Comparison of ENCODE assay signal across 13 cellular contexts in the genomic region with DNA sequence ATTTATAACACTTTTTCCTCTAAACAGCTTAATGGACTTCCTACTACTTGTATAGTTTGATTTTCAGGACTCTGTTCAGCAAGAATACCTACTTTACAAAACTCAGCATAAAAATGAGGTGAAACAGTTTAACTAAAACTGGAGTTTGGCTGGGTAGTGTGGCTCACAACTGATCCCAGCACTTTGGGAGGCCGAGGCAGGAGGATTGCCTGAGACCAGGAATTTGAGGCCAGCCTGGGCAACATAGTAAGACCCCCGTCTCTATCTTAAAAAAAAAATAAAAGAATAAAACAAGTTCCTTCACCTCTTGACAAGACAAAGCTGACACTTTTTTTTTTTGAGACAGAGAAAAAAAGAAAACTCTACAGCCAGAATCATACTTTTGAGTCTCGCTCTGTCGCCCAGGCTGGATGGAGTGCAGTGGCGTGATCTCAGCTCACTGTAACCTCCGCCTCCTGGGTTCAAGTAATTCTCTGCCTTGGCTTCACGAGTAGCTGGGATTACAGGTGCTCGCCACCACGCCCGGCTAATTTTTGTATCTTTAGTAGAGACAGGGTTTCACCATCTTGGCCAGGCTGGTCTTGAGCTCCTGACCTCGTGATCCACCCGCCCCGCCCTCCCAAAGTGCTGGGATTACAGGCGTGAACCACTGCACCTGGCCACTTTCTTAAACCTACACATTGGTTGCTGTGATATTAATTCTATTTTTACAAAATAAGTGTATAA. TPM values are rescaled to one million over a fixed set of nuclear protein-coding genes. Genes with fewer than 3 reads are reported as not detected.
DNase-seq lines count a peak whose midpoint lies in the region; ATAC-seq and TF ChIP-seq lines count a peak whose summit lies in the region.
"Had no signal": no experiment of that assay in that cellular context is flagged by ENCODE, and none has a peak within 500 bp of the region (broad histone marks: within the 10 kb centered on the region; RNA-seq: fewer than 3 reads in every experiment).

No MANE protein-coding gene starts in this region.

- H3K9me3 ChIP-seq in SU-DHL-6 (ENCODE audit: insufficient read depth, low read length) (no peaks in the 10 kb centered on the region), fibroblast of lung (ENCODE audit: control insufficient read depth, insufficient read depth, low read depth, low read length) (no peaks in the 10 kb centered on the region), lower lobe of right lung (no peaks in the 10 kb centered on the region)

- H3K27ac ChIP-seq in SU-DHL-6 (ENCODE audit: low read depth, low read length) (peak overlapping the region; percentile 68), fibroblast of lung (ENCODE audit: insufficient read depth, low read length) (no peak overlapping the region), lower lobe of right lung (no peak overlapping the region)

- H3K27me3 Mint-ChIP-seq in activated CD4-positive, alpha-beta T cell treated with anti-CD3 and anti-CD28 coated beads, Interleukin-2, amount 10 ng/mL, durations not matched to agents 24 days and 14 days: no peaks in the 10 kb centered on the region
- H3K27me3 Mint-ChIP-seq: naive B cell had no signal

- intact Hi-C loops in activated CD4-positive, alpha-beta T cell treated with anti-CD3 and anti-CD28 coated beads, Interleukin-2, amount 10 ng/mL, durations not matched to agents 24 days and 14 days (cut with micrococcal nuclease): no loop called here
- intact Hi-C loops in lower lobe of right lung (cut with DNase I): no loop called here

- peaks cover 54% of the 10 kb centered on the region for H3K36me3 Mint-ChIP-seq in activated CD4-positive, alpha-beta T cell treated with anti-CD3 and anti-CD28 coated beads, Interleukin-2, amount 10 ng/mL, durations not matched to agents 24 days and 14 days (ENCODE audit: low read depth)
- H3K36me3 Mint-ChIP-seq: naive B cell had no signal

- H3K36me3 ChIP-seq in SU-DHL-6 (ENCODE audit: low read length): peaks cover 3% of the 10 kb centered on the region; the same call in 1 of the 2 replicates
- peaks cover 19% of the 10 kb centered on the region for H3K36me3 ChIP-seq in fibroblast of lung (ENCODE audit: control insufficient read depth, insufficient read depth, low read length)
- H3K36me3 ChIP-seq in lower lobe of right lung: peaks cover 77% of the 10 kb centered on the region

- peak overlapping the region; percentile 66 for H3K4me3 ChIP-seq in SU-DHL-6 (ENCODE audit: insufficient read depth, low read length, poor library complexity, severe bottlenecking)
- H3K4me3 ChIP-seq in fibroblast of lung (replicated peaks in 1 of 4; ENCODE audit: control extremely low read depth in 1 of 4, insufficient read depth in 1 of 4, low read depth in 3 of 4, low read length in 4 of 4): no peak overlapping the region
- H3K4me3 ChIP-seq in lower lobe of right lung: no peak overlapping the region

- H3K4me3 Mint-ChIP-seq in activated CD4-positive, alpha-beta T cell treated with anti-CD3 and anti-CD28 coated beads, Interleukin-2, amount 10 ng/mL, durations not matched to agents 24 days and 14 days: peak overlapping the region; percentile 52

- no peak overlapping the region for H3K27ac Mint-ChIP-seq in activated CD4-positive, alpha-beta T cell treated with anti-CD3 and anti-CD28 coated beads, Interleukin-2, amount 10 ng/mL, durations not matched to agents 24 days and 14 days

- H4K20me1 ChIP-seq in SU-DHL-6 (ENCODE audit: low read depth, low read length) (peaks cover 7% of the 10 kb centered on the region; the same call in 1 of the 2 replicates), fibroblast of lung (ENCODE audit: control insufficient read depth, extremely low read depth, insufficient read depth, low read length) (no peaks in the 10 kb centered on the region)

- TF ChIP-seq CTCF in SU-DHL-6 (IDR thresholded peaks at IDR 0.05; ENCODE audit: insufficient read depth, low read length, poor library complexity, severe bottlenecking) (no peak), fibroblast of lung (conservative IDR thresholded peaks at IDR 0.05 in 1 of 2, IDR thresholded peaks at IDR 0.05 in 1 of 2; ENCODE audit: low read depth in 1 of 2, low read length in 2 of 2) (no peak), lower lobe of right lung (IDR thresholded peaks at IDR 0.05) (no peak)

- H3K9me3 Mint-ChIP-seq in activated CD4-positive, alpha-beta T cell treated with anti-CD3 and anti-CD28 coated beads, Interleukin-2, amount 10 ng/mL, durations not matched to agents 24 days and 14 days: no peaks in the 10 kb centered on the region
- H3K9me3 Mint-ChIP-seq: naive B cell had no signal

- no peak for DNase-seq in activated CD4-positive, alpha-beta T cell treated with anti-CD3 and anti-CD28 coated beads, Interleukin-2, amount 10 ng/mL, durations not matched to agents 24 days and 14 days
- DNase-seq in activated CD4-positive, alpha-beta T cell treated with anti-CD3 and anti-CD28 coated beads, Interleukin-2, amount 50 U/mL, for 4 hours: no peak
- no peak for DNase-seq in fibroblast of lung (ENCODE audit: low read depth in 2 of 2)
- peak; percentile 23 for DNase-seq in stimulated activated CD8-positive, alpha-beta memory T cell treated with anti-CD3 and anti-CD28 coated beads, Interleukin-4, amount 100 ng/mL, for 48 hours
- DNase-seq in Kasumi-1 (lab: John Stamatoyannopoulos, UW): no peak
- no peak for DNase-seq in lower lobe of right lung
- DNase-seq: activated effector memory CD4-positive, alpha-beta T cell treated with Interleukin-2 at 50 U/mL for 16 hours; cortex of kidney; naive B cell; NCI-H510A; stimulated activated CD4-positive, alpha-beta T cell treated with anti-CD3 and anti-CD28 coated beads, Interleukin-4, amount 100 ng/mL, for 1 hour had no signal

- H3K9ac ChIP-seq in SU-DHL-6 (ENCODE audit: low read length): peak overlapping the region; percentile 87
- no peak overlapping the region for H3K9ac ChIP-seq in fibroblast of lung (ENCODE audit: insufficient read depth, low read length)

- peaks cover 31% of the 10 kb centered on the region for H3K4me1 Mint-ChIP-seq in activated CD4-positive, alpha-beta T cell treated with anti-CD3 and anti-CD28 coated beads, Interleukin-2, amount 10 ng/mL, durations not matched to agents 24 days and 14 days

- no peaks in the 10 kb centered on the region for H3K27me3 ChIP-seq in SU-DHL-6 (ENCODE audit: low read length)
- no peaks in the 10 kb centered on the region for H3K27me3 ChIP-seq in fibroblast of lung (ENCODE audit: control insufficient read depth, insufficient read depth, low read length)
- no peaks in the 10 kb centered on the region for H3K27me3 ChIP-seq in lower lobe of right lung (ENCODE audit: low read depth)

- ATAC-seq in lower lobe of right lung (no peak), HG03520 (IDR thresholded peaks at IDR 0.05; ENCODE audit: unreplicated experiment) (no peak)

- H3K79me2 ChIP-seq in SU-DHL-6 (ENCODE audit: insufficient read depth, low read length) (peaks cover 68% of the 10 kb centered on the region), fibroblast of lung (ENCODE audit: control insufficient read depth, insufficient read depth, low read length) (peaks cover 53% of the 10 kb centered on the region)

- peaks cover 14% of the 10 kb centered on the region for H3F3A ChIP-seq in SU-DHL-6 (ENCODE audit: insufficient read depth)

- no peaks in the 10 kb centered on the region for H3K9me2 ChIP-seq in SU-DHL-6 (replicated peaks; ENCODE audit: insufficient read depth, low read length)

- H3K4me1 ChIP-seq in fibroblast of lung (ENCODE audit: control insufficient read depth, extremely low read depth, insufficient read depth, low read length): peaks cover 9% of the 10 kb centered on the region
- H3K4me1 ChIP-seq in lower lobe of right lung: peaks cover 40% of the 10 kb centered on the region

- H2AFZ ChIP-seq in SU-DHL-6 (ENCODE audit: low read depth, low read length, severe bottlenecking) (no peak overlapping the region), fibroblast of lung (ENCODE audit: low read length) (no peak overlapping the region)

- peak overlapping the region; percentile 88 for H3K4me2 ChIP-seq in SU-DHL-6 (ENCODE audit: low read depth, low read length, poor library complexity, severe bottlenecking)
- H3K4me2 ChIP-seq in fibroblast of lung (ENCODE audit: extremely low read depth, insufficient read depth, low read length): peak overlapping the region; percentile 94

RNA-seq across cellular contexts. Expression of gene PDF, which starts 2.6 kb away (rescaled TPM):
- 18.2 and 21.9 TPM in 2 replicates for total RNA-seq in activated CD4-positive, alpha-beta T cell treated with anti-CD3 and anti-CD28 coated beads, Interleukin-2, amount 10 ng/mL, durations not matched to agents 24 days and 14 days
- 13.4 and 14.4 TPM in 2 replicates for total RNA-seq in fibroblast of lung
- 8.7 and 9.2 TPM in 2 replicates for polyA plus RNA-seq in fibroblast of lung
- polyA plus RNA-seq in fibroblast of lung (2012): 7.2 and 13.6 TPM in 2 replicates
- 0.31 and 0.52 TPM in 2 replicates for polyA minus RNA-seq in fibroblast of lung (ENCODE audit: low replicate concordance)
- total RNA-seq in lower lobe of right lung: 6.3 TPM

RNA-seq across cellular contexts. Expression of gene COG8, which starts 11.6 kb away (rescaled TPM):
- total RNA-seq in activated CD4-positive, alpha-beta T cell treated with anti-CD3 and anti-CD28 coated beads, Interleukin-2, amount 10 ng/mL, durations not matched to agents 24 days and 14 days: 44.1 and 44.6 TPM in 2 replicates
- total RNA-seq in fibroblast of lung (29.2 and 31.1 TPM in 2 replicates), lower lobe of right lung (31.1 TPM)
- 20.0 and 26.4 TPM in 2 replicates for polyA plus RNA-seq in fibroblast of lung
- 16.2 and 21.3 TPM in 2 replicates for polyA plus RNA-seq in fibroblast of lung (2012)
- 41.7 and 48.2 TPM in 2 replicates for polyA minus RNA-seq in fibroblast of lung (ENCODE audit: low replicate concordance)

RNA-seq across cellular contexts. Expression of gene NIP7, which starts 11.8 kb away (rescaled TPM):
- 81.2 and 84.8 TPM in 2 replicates for total RNA-seq in activated CD4-positive, alpha-beta T cell treated with anti-CD3 and anti-CD28 coated beads, Interleukin-2, amount 10 ng/mL, durations not matched to agents 24 days and 14 days
- total RNA-seq in fibroblast of lung (20.0 and 28.2 TPM in 2 replicates), lower lobe of right lung (18.7 TPM)
- 13.3 and 19.7 TPM in 2 replicates for polyA plus RNA-seq in fibroblast of lung
- polyA plus RNA-seq in fibroblast of lung (2012): 22.5 and 32.2 TPM in 2 replicates
- 2.4 and 8.0 TPM in 2 replicates for polyA minus RNA-seq in fibroblast of lung (ENCODE audit: low replicate concordance)

RNA-seq across cellular contexts. Expression of gene VPS4A, which starts 16.6 kb away (rescaled TPM):
- 37.7 and 39.7 TPM in 2 replicates for total RNA-seq in activated CD4-positive, alpha-beta T cell treated with anti-CD3 and anti-CD28 coated beads, Interleukin-2, amount 10 ng/mL, durations not matched to agents 24 days and 14 days
- total RNA-seq in fibroblast of lung (30.0 and 39.8 TPM in 2 replicates), lower lobe of right lung (24.5 TPM)
- 14.5 and 18.4 TPM in 2 replicates for polyA plus RNA-seq in fibroblast of lung
- polyA plus RNA-seq in fibroblast of lung (2012): 37.2 and 45.6 TPM in 2 replicates
- polyA minus RNA-seq in fibroblast of lung (ENCODE audit: low replicate concordance): 32.7 and 47.3 TPM in 2 replicates

RNA-seq across cellular contexts. Expression of gene TMED6, which starts 23.8 kb away (rescaled TPM):
- total RNA-seq in activated CD4-positive, alpha-beta T cell treated with anti-CD3 and anti-CD28 coated beads, Interleukin-2, amount 10 ng/mL, durations not matched to agents 24 days and 14 days: 1.6 and 1.7 TPM in 2 replicates
- total RNA-seq in fibroblast of lung (not detected in 2 replicates), lower lobe of right lung (0.77 TPM)
- 0.08 TPM in 1 of 2 replicates, not detected in the other for polyA plus RNA-seq in fibroblast of lung
- polyA plus RNA-seq in fibroblast of lung (2012): 0.52 and 0.56 TPM in 2 replicates
- not detected in 2 replicates for polyA minus RNA-seq in fibroblast of lung (ENCODE audit: low replicate concordance)
